ENCODE assay signal across 17 cellular contexts in the genomic region with DNA sequence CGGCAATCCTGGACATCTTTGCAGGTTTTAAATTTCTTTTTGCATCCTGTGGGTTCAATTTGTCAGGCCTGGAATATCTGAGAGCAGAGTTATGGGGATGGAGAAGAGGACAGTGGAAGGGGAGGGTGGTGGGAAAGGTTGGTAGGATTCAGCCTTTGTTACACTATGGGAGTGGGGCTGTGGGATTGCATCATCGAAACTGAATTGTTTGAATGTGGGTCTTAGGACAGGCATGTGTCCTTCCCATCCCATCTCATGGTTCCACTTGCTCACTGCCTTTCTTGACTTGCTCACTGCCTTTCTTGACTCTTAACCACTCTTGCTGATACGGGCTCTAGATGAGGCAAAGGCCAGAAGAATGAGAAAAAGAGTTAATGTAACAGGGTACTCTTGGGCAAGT. TPM values are rescaled to one million over a fixed set of nuclear protein-coding genes. Genes with fewer than 3 reads are reported as not detected.
DNase-seq lines count a peak whose midpoint lies in the region; ATAC-seq, FAIRE-seq and TF ChIP-seq lines count a peak whose summit lies in the region.
"Had no signal": no experiment of that assay in that cellular context is flagged by ENCODE, and none has a peak within 500 bp of the region (broad histone marks: within the 10 kb centered on the region; RNA-seq: fewer than 3 reads in every experiment).

No MANE protein-coding gene starts in this region.

- H3K4me3 ChIP-seq in GM23338 (no peak overlapping the region), astrocyte (ENCODE audit: insufficient read depth, low read depth, low read length) (no peak overlapping the region), hepatocyte (no peak overlapping the region)

- H3K4me1 Mint-ChIP-seq in GM23338, result peaks cover 60% of the 10 kb centered on the region
- H3K4me1 Mint-ChIP-seq in astrocyte (ENCODE audit: low read depth, unreplicated experiment), result peaks cover 62% of the 10 kb centered on the region
- H3K4me1 Mint-ChIP-seq in progenitor cell of endocrine pancreas (ENCODE audit: low read depth), result peaks cover 63% of the 10 kb centered on the region
- H3K4me1 Mint-ChIP-seq: CD4-positive, CD25-positive, alpha-beta regulatory T cell had no signal

- peaks cover 8% of the 10 kb centered on the region for H3K27me3 Mint-ChIP-seq in GM23338 (ENCODE audit: insufficient read depth, low read depth, poor library complexity)
- no peaks in the 10 kb centered on the region for H3K27me3 Mint-ChIP-seq in astrocyte (ENCODE audit: low read depth, unreplicated experiment)
- H3K27me3 Mint-ChIP-seq in progenitor cell of endocrine pancreas, result no peaks in the 10 kb centered on the region

- H3K36me3 Mint-ChIP-seq in GM23338 (ENCODE audit: low read depth) (peaks cover 64% of the 10 kb centered on the region), astrocyte (ENCODE audit: low read depth, unreplicated experiment) (peaks cover 45% of the 10 kb centered on the region), progenitor cell of endocrine pancreas (ENCODE audit: insufficient read depth) (peaks cover 21% of the 10 kb centered on the region)
- H3K36me3 Mint-ChIP-seq: CD4-positive, CD25-positive, alpha-beta regulatory T cell had no signal

- H3K79me2 ChIP-seq in GM23338 (replicated peaks; ENCODE audit: insufficient read depth), result peaks cover 96% of the 10 kb centered on the region
- H3K79me2 ChIP-seq in astrocyte (ENCODE audit: insufficient read depth, low read length), result peaks cover 65% of the 10 kb centered on the region
- peaks cover 24% of the 10 kb centered on the region for H3K79me2 ChIP-seq in hepatocyte

- H3K4me3 Mint-ChIP-seq in GM23338, result no peak overlapping the region; the same call in 2 of the 3 replicates
- peak overlapping the region; percentile 31 for H3K4me3 Mint-ChIP-seq in astrocyte (ENCODE audit: unreplicated experiment)
- no peak overlapping the region for H3K4me3 Mint-ChIP-seq in progenitor cell of endocrine pancreas (ENCODE audit: low read depth)
- H3K4me3 Mint-ChIP-seq: CD4-positive, CD25-positive, alpha-beta regulatory T cell had no signal

- H3K4me2 ChIP-seq in GM23338 (no peak overlapping the region), astrocyte (ENCODE audit: low read length) (no peak overlapping the region), hepatocyte (no peak overlapping the region)

- FAIRE-seq in astrocyte (lab: Jason Lieb, UNC), result no peak
- FAIRE-seq: A204.1, HTR-8/SVneo had no signal

- H3K27me3 ChIP-seq in GM23338 (ENCODE audit: insufficient read depth) (no peaks in the 10 kb centered on the region), astrocyte (ENCODE audit: insufficient read depth, low read length) (no peaks in the 10 kb centered on the region), hepatocyte (no peaks in the 10 kb centered on the region)
- H3K27me3 ChIP-seq: BE2C had no signal

- H3K27ac ChIP-seq in GM23338 (ENCODE audit: low read depth), result no peak overlapping the region
- H3K27ac ChIP-seq in astrocyte (ENCODE audit: low read depth, low read length), result no peak overlapping the region
- peak overlapping the region; percentile 43 for H3K27ac ChIP-seq in hepatocyte

- no peak overlapping the region for H3K9ac ChIP-seq in astrocyte (ENCODE audit: low read length)

- H3K4me1 ChIP-seq in GM23338 (ENCODE audit: insufficient read depth) (peaks cover 26% of the 10 kb centered on the region), astrocyte (ENCODE audit: insufficient read depth, low read length) (peaks cover 19% of the 10 kb centered on the region), hepatocyte (ENCODE audit: insufficient read depth) (peaks cover 24% of the 10 kb centered on the region)

- H4K20me1 ChIP-seq in GM23338 (replicated peaks; ENCODE audit: insufficient read depth) (peaks cover 22% of the 10 kb centered on the region), astrocyte (ENCODE audit: insufficient read depth, low read length) (peaks cover 17% of the 10 kb centered on the region), hepatocyte (ENCODE audit: insufficient read depth, poor library complexity, severe bottlenecking) (no peaks in the 10 kb centered on the region)

- no peaks in the 10 kb centered on the region; the same call in 1 of the 2 replicates for H3K9me2 ChIP-seq in GM23338 (ENCODE audit: insufficient read depth)
- H3K9me2 ChIP-seq in hepatocyte (replicated peaks; ENCODE audit: insufficient read depth), result no peaks in the 10 kb centered on the region

- 0 out of 2 replicates have a peak, but pooled peaks cover 2% of the 10 kb centered on the region for H3K36me3 ChIP-seq in GM23338 (ENCODE audit: insufficient read depth)
- peaks cover 3% of the 10 kb centered on the region for H3K36me3 ChIP-seq in astrocyte (ENCODE audit: insufficient read depth, low read length)
- no peaks in the 10 kb centered on the region for H3K36me3 ChIP-seq in hepatocyte (replicated peaks; ENCODE audit: insufficient read depth, low read depth)

- H3K9me3 ChIP-seq in astrocyte (ENCODE audit: insufficient read depth, low read depth, low read length) (no peaks in the 10 kb centered on the region), hepatocyte (ENCODE audit: low read depth) (no peaks in the 10 kb centered on the region)
- H3K9me3 ChIP-seq: BE2C had no signal

- ATAC-seq in GM23338 (no peak), HG03280 (IDR thresholded peaks at IDR 0.05; ENCODE audit: unreplicated experiment) (no peak)
- ATAC-seq: HCT116 had no signal

- no peaks in the 10 kb centered on the region for H3F3A ChIP-seq in GM23338 (replicated peaks; ENCODE audit: low read depth)

- no peak for DNase-seq in GM23338 (ENCODE audit: low spot score)
- DNase-seq in astrocyte (ENCODE audit: low read depth), result no peak
- no peak for DNase-seq in hepatocyte (ENCODE audit: low spot score)
- no peak for DNase-seq in progenitor cell of endocrine pancreas (ENCODE audit: low spot score, unreplicated experiment)
- no peak for DNase-seq in KG1 (lab: John Stamatoyannopoulos, UW)
- DNase-seq in RPMI8226, result no peak
- DNase-seq in NCI-H2029 treated with DMSO at 0.1 percent for 48 hours (lab: John Stamatoyannopoulos, UW), result no peak
- DNase-seq: BE2C; CD4-positive, CD25-positive, alpha-beta regulatory T cell; COR-L47; DMS 273 treated with DMSO at 0.1 percent for 48 hours; GDM1; SHP77 had no signal

- 83% methylated on average over 3 of the region's 3 CpGs for WGBS in hepatocyte (ENCODE audit: low lambda C conversion rate, missing lambda C conversion rate)

- no peak overlapping the region for H2AFZ ChIP-seq in GM23338
- H2AFZ ChIP-seq in astrocyte (ENCODE audit: low read depth, low read length), result no peak overlapping the region
- no peak overlapping the region for H2AFZ ChIP-seq in hepatocyte

- TF ChIP-seq CTCF in GM23338 (conservative IDR thresholded peaks at IDR 0.05; ENCODE audit: low read depth in 2 of 2) (no peak), astrocyte (IDR thresholded peaks at IDR 0.05; ENCODE audit: insufficient read depth, low read depth, low read length) (no peak), hepatocyte (IDR thresholded peaks at IDR 0.05; ENCODE audit: poor library complexity) (no peak), progenitor cell of endocrine pancreas (IDR thresholded peaks at IDR 0.05; ENCODE audit: unreplicated experiment) (no peak)

- H3K27ac Mint-ChIP-seq in GM23338 (peak overlapping the region; percentile 78; the same call in 1 of the 2 replicates), astrocyte (ENCODE audit: unreplicated experiment) (no peak overlapping the region), progenitor cell of endocrine pancreas (peak overlapping the region; percentile 92)
- H3K27ac Mint-ChIP-seq: CD4-positive, CD25-positive, alpha-beta regulatory T cell had no signal

- H3K9me3 Mint-ChIP-seq in GM23338 (peaks cover 6% of the 10 kb centered on the region), astrocyte (ENCODE audit: unreplicated experiment) (peaks cover 2% of the 10 kb centered on the region), progenitor cell of endocrine pancreas (ENCODE audit: low read depth) (peaks cover 7% of the 10 kb centered on the region)

TF ChIP-seq in GM23338, 12 proteins besides CTCF, POLR2A, EP300 and RAD21 (continues in another document):
- TF ChIP-seq EZH2 (IDR thresholded peaks at IDR 0.05; ENCODE audit: low read depth, unreplicated experiment), result no peak

RNA-seq across cellular contexts. Expression of a gene that starts 12.9 kb away (rescaled TPM):
- total RNA-seq in GM23338 (2014; rRNA removed; shearing (Covaris generic)), result 309 and 364 TPM in 2 replicates
- polyA plus RNA-seq in GM23338 (2016; fragmentation: Nextera tagmentation; extraction: Ambion mirVana) (177 and 235 TPM in 2 replicates), hepatocyte (338 and 351 TPM in 2 replicates)
- total RNA-seq in astrocyte (944 and 1,071 TPM in 2 replicates), hepatocyte (163 and 231 TPM in 2 replicates), progenitor cell of endocrine pancreas (249 and 274 TPM in 2 replicates)
- total RNA-seq: CD4-positive, CD25-positive, alpha-beta regulatory T cell had no signal
- polyA plus RNA-seq: CD4-positive, CD25-positive, alpha-beta regulatory T cell had no signal

RNA-seq across cellular contexts. Expression of a gene that starts 49.2 kb away (rescaled TPM):
- total RNA-seq in GM23338 (2014; rRNA removed; shearing (Covaris generic)), result 0.74 and 2.5 TPM in 2 replicates
- polyA plus RNA-seq in GM23338 (2016; fragmentation: Nextera tagmentation; extraction: Ambion mirVana) (0.43 and 0.70 TPM in 2 replicates), hepatocyte (113 TPM in 2 replicates)
- total RNA-seq in astrocyte (422 and 452 TPM in 2 replicates), hepatocyte (190 and 232 TPM in 2 replicates), progenitor cell of endocrine pancreas (73.9 and 75.3 TPM in 2 replicates)
- polyA plus RNA-seq: CD4-positive, CD25-positive, alpha-beta regulatory T cell had no signal

Comparison
In these comparisons a context has a peak if more than half of its experiments do, and no peak if none do; other contexts are left out.
1. RNA of a gene that starts 49.2 kb away (total RNA-seq): 422 to 452 TPM in astrocyte, 190 to 232 TPM in hepatocyte and 73.9 to 75.3 TPM in progenitor cell of endocrine pancreas; 0.74 to 2.5 TPM in GM23338; every median in the first group is over 10 times any median in the second.